26 cellular contexts compared by ENCODE assay signal in the genomic region with DNA sequence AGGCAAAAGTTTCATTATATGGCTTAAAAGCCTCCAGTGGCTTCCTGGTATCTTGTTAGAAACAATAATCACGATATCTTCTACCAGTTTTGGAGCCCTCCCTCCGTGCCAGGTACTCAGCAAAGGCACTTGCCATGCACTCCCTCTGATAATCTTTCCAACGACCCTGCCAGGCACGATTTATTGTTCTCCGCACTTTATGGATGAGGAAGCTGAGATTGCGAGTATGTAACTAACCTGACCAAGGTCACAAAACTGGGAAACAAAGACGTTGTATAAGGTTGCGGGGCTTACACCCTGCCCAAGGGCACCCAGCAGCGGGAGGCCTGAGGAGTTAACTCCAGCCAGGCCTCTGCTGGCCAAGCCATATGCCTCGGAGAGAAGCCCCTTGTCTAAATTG.
"Had no signal": no experiment of that assay in that cellular context is flagged by ENCODE, and none has a peak within 500 bp of the region (broad histone marks: within the 10 kb centered on the region; RNA-seq: fewer than 3 reads in every experiment).

No MANE protein-coding gene starts in this region.

- H3K27me3 ChIP-seq: ascending aorta, breast epithelium, cardiac muscle cell, colonic mucosa had no signal

- H3K4me1 ChIP-seq: ascending aorta, breast epithelium, colonic mucosa had no signal

- H3K27ac ChIP-seq: ascending aorta, breast epithelium, cardiac muscle cell, colonic mucosa had no signal

- H3K36me3 ChIP-seq: ascending aorta, breast epithelium, cardiac muscle cell, colonic mucosa had no signal

- H3K27ac Mint-ChIP-seq: activated CD4-positive, alpha-beta memory T cell treated with anti-CD3 and anti-CD28 coated beads, Interleukin-2, amount 10 ng/mL, durations not matched to agents 7 days and 5 days; activated CD4-positive, alpha-beta T cell treated with anti-CD3 and anti-CD28 coated beads, Interleukin-2, amount 10 ng/mL, durations not matched to agents 7 days and 5 days; activated naive CD4-positive, alpha-beta T cell treated with anti-CD3 and anti-CD28 coated beads, Interleukin-2, amount 10 ng/mL, durations not matched to agents 7 days and 5 days; activated naive CD4-positive, alpha-beta T cell treated with anti-CD3 and anti-CD28 coated beads, Interleukin-2, amount 50 U/mL, for 72 hours; activated naive CD8-positive, alpha-beta T cell treated with anti-CD3 and anti-CD28 coated beads, Interleukin-2, amount 10 ng/mL, durations not matched to agents 7 days and 5 days; activated T-cell treated with anti-CD3 and anti-CD28 coated beads, Interleukin-2, amount 50 U/mL, for 24 hours; activated T-cell treated with anti-CD3 and anti-CD28 coated beads, Interleukin-2, amount 50 U/mL, for 72 hours; brain had no signal

- H3K9me3 Mint-ChIP-seq: activated CD4-positive, alpha-beta memory T cell treated with anti-CD3 and anti-CD28 coated beads, Interleukin-2, amount 10 ng/mL, durations not matched to agents 7 days and 5 days; activated CD4-positive, alpha-beta T cell treated with anti-CD3 and anti-CD28 coated beads, Interleukin-2, amount 10 ng/mL, durations not matched to agents 7 days and 5 days; activated naive CD4-positive, alpha-beta T cell treated with anti-CD3 and anti-CD28 coated beads, Interleukin-2, amount 10 ng/mL, durations not matched to agents 7 days and 5 days; activated naive CD8-positive, alpha-beta T cell treated with anti-CD3 and anti-CD28 coated beads, Interleukin-2, amount 10 ng/mL, durations not matched to agents 7 days and 5 days; activated T-cell treated with anti-CD3 and anti-CD28 coated beads, Interleukin-2, amount 50 U/mL, for 24 hours; activated T-cell treated with anti-CD3 and anti-CD28 coated beads, Interleukin-2, amount 50 U/mL, for 72 hours had no signal

- H3K4me3 Mint-ChIP-seq: activated CD4-positive, alpha-beta memory T cell treated with anti-CD3 and anti-CD28 coated beads, Interleukin-2, amount 10 ng/mL, durations not matched to agents 7 days and 5 days; activated CD4-positive, alpha-beta T cell treated with anti-CD3 and anti-CD28 coated beads, Interleukin-2, amount 10 ng/mL, durations not matched to agents 7 days and 5 days; activated naive CD4-positive, alpha-beta T cell treated with anti-CD3 and anti-CD28 coated beads, Interleukin-2, amount 10 ng/mL, durations not matched to agents 7 days and 5 days; activated naive CD8-positive, alpha-beta T cell treated with anti-CD3 and anti-CD28 coated beads, Interleukin-2, amount 10 ng/mL, durations not matched to agents 7 days and 5 days; activated T-cell treated with anti-CD3 and anti-CD28 coated beads, Interleukin-2, amount 50 U/mL, for 24 hours; activated T-cell treated with anti-CD3 and anti-CD28 coated beads, Interleukin-2, amount 50 U/mL, for 72 hours; brain had no signal

- ATAC-seq: activated naive CD4-positive, alpha-beta T cell treated with anti-CD3 and anti-CD28 coated beads, Interleukin-2, amount 50 U/mL, for 72 hours; activated T-cell treated with anti-CD3 and anti-CD28 coated beads, Interleukin-2, amount 50 U/mL, for 72 hours; esophagus mucosa had no signal

- H3K4me3 ChIP-seq: ascending aorta, breast epithelium, cardiac muscle cell, colonic mucosa had no signal

- H3K36me3 Mint-ChIP-seq: activated naive CD4-positive, alpha-beta T cell treated with anti-CD3 and anti-CD28 coated beads, Interleukin-2, amount 10 ng/mL, durations not matched to agents 7 days and 5 days; activated naive CD4-positive, alpha-beta T cell treated with anti-CD3 and anti-CD28 coated beads, Interleukin-2, amount 50 U/mL, for 72 hours; activated naive CD8-positive, alpha-beta T cell treated with anti-CD3 and anti-CD28 coated beads, Interleukin-2, amount 10 ng/mL, durations not matched to agents 7 days and 5 days; brain had no signal

- DNase-seq: activated CD4-positive, alpha-beta memory T cell treated with anti-CD3 and anti-CD28 coated beads, Interleukin-2, amount 10 ng/mL, durations not matched to agents 7 days and 5 days; activated CD4-positive, alpha-beta T cell treated with anti-CD3 and anti-CD28 coated beads for 1 hour; activated CD4-positive, alpha-beta T cell treated with anti-CD3 and anti-CD28 coated beads for 4 hours; activated CD4-positive, alpha-beta T cell treated with anti-CD3 and anti-CD28 coated beads, Interleukin-2, amount 10 ng/mL, durations not matched to agents 7 days and 5 days; activated CD4-positive, alpha-beta T cell treated with anti-CD3 and anti-CD28 coated beads, Interleukin-2, amount 50 U/mL, for 4 hours; activated CD4-positive, CD25-positive, alpha-beta regulatory T cell; activated CD8-positive, alpha-beta memory T cell treated with anti-CD3 and anti-CD28 coated beads, Interleukin-2, amount 50 U/mL, for 48 hours; activated gamma-delta T cell; activated naive CD4-positive, alpha-beta T cell; activated naive CD4-positive, alpha-beta T cell treated with anti-CD3 and anti-CD28 coated beads, Interleukin-2, amount 10 ng/mL, durations not matched to agents 7 days and 5 days; activated naive CD8-positive, alpha-beta T cell treated with anti-CD3 and anti-CD28 coated beads, Interleukin-2, amount 10 ng/mL, durations not matched to agents 7 days and 5 days; activated T-cell treated with anti-CD3 and anti-CD28 coated beads for 4 hours; activated T-cell treated with anti-CD3 and anti-CD28 coated beads, Interleukin-2, amount 50 U/mL, for 24 hours; activated T-cell treated with anti-CD3 and anti-CD28 coated beads, Interleukin-2, amount 50 U/mL, for 72 hours; central memory CD4-positive, alpha-beta T cell; cerebellar nuclear complex; colonic mucosa; effector CD8-positive, alpha-beta T cell; foreskin fibroblast; T-helper 2 cell had no signal

- H3K9me3 ChIP-seq: ascending aorta, breast epithelium, colonic mucosa had no signal

- H3K4me1 Mint-ChIP-seq: activated CD4-positive, alpha-beta memory T cell treated with anti-CD3 and anti-CD28 coated beads, Interleukin-2, amount 10 ng/mL, durations not matched to agents 7 days and 5 days; activated CD4-positive, alpha-beta T cell treated with anti-CD3 and anti-CD28 coated beads, Interleukin-2, amount 10 ng/mL, durations not matched to agents 7 days and 5 days; activated naive CD4-positive, alpha-beta T cell treated with anti-CD3 and anti-CD28 coated beads, Interleukin-2, amount 10 ng/mL, durations not matched to agents 7 days and 5 days; activated naive CD8-positive, alpha-beta T cell treated with anti-CD3 and anti-CD28 coated beads, Interleukin-2, amount 10 ng/mL, durations not matched to agents 7 days and 5 days; brain had no signal

- H3K27me3 Mint-ChIP-seq: activated CD4-positive, alpha-beta T cell treated with anti-CD3 and anti-CD28 coated beads, Interleukin-2, amount 10 ng/mL, durations not matched to agents 7 days and 5 days; activated naive CD4-positive, alpha-beta T cell treated with anti-CD3 and anti-CD28 coated beads, Interleukin-2, amount 10 ng/mL, durations not matched to agents 7 days and 5 days; activated naive CD8-positive, alpha-beta T cell treated with anti-CD3 and anti-CD28 coated beads, Interleukin-2, amount 10 ng/mL, durations not matched to agents 7 days and 5 days; activated T-cell treated with anti-CD3 and anti-CD28 coated beads, Interleukin-2, amount 50 U/mL, for 24 hours had no signal
